Comparison of ENCODE assay signal across 16 cellular contexts in the genomic region with DNA sequence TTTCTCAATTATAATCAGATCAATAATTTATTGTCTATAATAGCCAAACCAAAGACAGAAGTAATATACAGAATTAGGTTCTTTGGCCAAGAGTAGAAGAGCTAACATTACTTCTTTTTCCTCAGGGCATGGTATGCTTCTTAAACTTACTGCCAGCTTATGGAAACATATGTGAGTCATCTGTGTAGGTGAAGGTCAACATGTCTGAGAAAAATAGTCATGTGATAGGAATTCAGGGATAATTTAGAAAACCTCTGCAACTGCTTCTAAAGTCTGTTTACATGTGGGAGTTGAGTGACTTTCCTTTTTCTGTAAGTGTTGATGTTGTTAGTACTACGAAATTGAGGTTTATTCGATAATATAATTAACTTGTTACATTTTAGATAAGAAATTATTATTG. TPM values are rescaled to one million over a fixed set of nuclear protein-coding genes. Genes with fewer than 3 reads are reported as not detected.
DNase-seq lines count a peak whose midpoint lies in the region; ATAC-seq and TF ChIP-seq lines count a peak whose summit lies in the region.
"Had no signal": no experiment of that assay in that cellular context is flagged by ENCODE, and none has a peak within 500 bp of the region (broad histone marks: within the 10 kb centered on the region; RNA-seq: fewer than 3 reads in every experiment).

No MANE protein-coding gene starts in this region.

- H3K4me1 Mint-ChIP-seq in activated CD4-positive, alpha-beta T cell treated with anti-CD3 and anti-CD28 coated beads, Interleukin-2, amount 10 ng/mL, durations not matched to agents 24 days and 14 days: peaks cover 10% of the 10 kb centered on the region
- peaks cover 0 to 7% (median 3%) of the 10 kb centered on the region in 7 donors for H3K4me1 Mint-ChIP-seq in naive thymus-derived CD4-positive, alpha-beta T cell

- TF ChIP-seq EP300 in SK-N-SH (IDR thresholded peaks at IDR 0.05; ENCODE audit: borderline replicate concordance in 1 of 2, low read depth in 1 of 2, low read length in 1 of 2): no peak

- no peaks in the 10 kb centered on the region for H3K9me3 ChIP-seq in SK-N-SH
- no peaks in the 10 kb centered on the region for H3K9me3 ChIP-seq in fibroblast of lung (ENCODE audit: control insufficient read depth, insufficient read depth, low read depth, low read length)
- H3K9me3 ChIP-seq in smooth muscle cell (replicated peaks; ENCODE audit: low read depth): no peaks in the 10 kb centered on the region
- H3K9me3 ChIP-seq in naive thymus-derived CD4-positive, alpha-beta T cell (ENCODE audit: control insufficient read depth in 2 of 3, low read length in 3 of 3): no peaks in the 10 kb centered on the region
- H3K9me3 ChIP-seq: BLaER1 treated with 17β-estradiol and CSF1 and Interleukin-3, amounts not matched to agents 10 nM and 100 nM; esophagus squamous epithelium; lower lobe of right lung had no signal

- intact Hi-C loops in activated CD4-positive, alpha-beta T cell treated with anti-CD3 and anti-CD28 coated beads, Interleukin-2, amount 10 ng/mL, durations not matched to agents 24 days and 14 days (cut with micrococcal nuclease): no loop called here
- intact Hi-C loops in naive thymus-derived CD4-positive, alpha-beta T cell (cut with micrococcal nuclease): no loop called here

- peaks cover 0 to 4% of the 10 kb centered on the region in 2 experiments; a peak in 3 of 4 replicates for H3K4me1 ChIP-seq in SK-N-SH (ENCODE audit: control insufficient read depth in 1 of 2, insufficient read depth in 2 of 2, low read depth in 1 of 2, low read length in 1 of 2)
- H3K4me1 ChIP-seq in fibroblast of lung (ENCODE audit: control insufficient read depth, extremely low read depth, insufficient read depth, low read length): peaks cover 8% of the 10 kb centered on the region
- H3K4me1 ChIP-seq in smooth muscle cell (ENCODE audit: low read depth): peaks cover 16% of the 10 kb centered on the region
- H3K4me1 ChIP-seq in naive thymus-derived CD4-positive, alpha-beta T cell (ENCODE audit: control insufficient read depth in 2 of 2, insufficient read depth in 2 of 2, low read length in 2 of 2): no peaks in the 10 kb centered on the region
- H3K4me1 ChIP-seq: lower lobe of right lung had no signal

- CTCF ChIA-PET in SK-N-SH (lab: Yijun Ruan, JAX): interaction anchor here (1.3 to 1.6 kb wide), 2 partner anchors 19 to 22 kb away, joined by 4 read pairs; partner anchors contain the start of gene MAP6D1
- CTCF ChIA-PET in naive thymus-derived CD4-positive, alpha-beta T cell (lab: Charles Lee): interaction anchor here (1.3 kb wide), 1 partner anchor 40 kb away, joined by 3 read pairs; the partner anchor contains the start of gene PARL

- H3K36me3 Mint-ChIP-seq in activated CD4-positive, alpha-beta T cell treated with anti-CD3 and anti-CD28 coated beads, Interleukin-2, amount 10 ng/mL, durations not matched to agents 24 days and 14 days (ENCODE audit: low read depth): peaks cover 51% of the 10 kb centered on the region
- peaks cover 4 to 40% (median 18%) of the 10 kb centered on the region in 5 donors for H3K36me3 Mint-ChIP-seq in naive thymus-derived CD4-positive, alpha-beta T cell

- H3K9ac ChIP-seq in SK-N-SH: no peak overlapping the region
- H3K9ac ChIP-seq in fibroblast of lung (ENCODE audit: insufficient read depth, low read length): no peak overlapping the region
- peak overlapping the region; percentile 67 for H3K9ac ChIP-seq in smooth muscle cell (ENCODE audit: low read depth)
- H3K9ac ChIP-seq: BLaER1 treated with 17β-estradiol and CSF1 and Interleukin-3, amounts not matched to agents 10 nM and 100 nM; KMS-11 had no signal

- H3K4me2 ChIP-seq in SK-N-SH (0 out of 2 replicates have a peak overlapping the region, but pooled peaks have one; percentile 8), fibroblast of lung (ENCODE audit: extremely low read depth, insufficient read depth, low read length) (no peak overlapping the region), smooth muscle cell (peak overlapping the region; percentile 73)
- H3K4me2 ChIP-seq: BLaER1 treated with 17β-estradiol and CSF1 and Interleukin-3, amounts not matched to agents 10 nM and 100 nM; KMS-11 had no signal

- H3K27me3 Mint-ChIP-seq in activated CD4-positive, alpha-beta T cell treated with anti-CD3 and anti-CD28 coated beads, Interleukin-2, amount 10 ng/mL, durations not matched to agents 24 days and 14 days: no peaks in the 10 kb centered on the region
- no peaks in the 10 kb centered on the region for H3K27me3 Mint-ChIP-seq in naive thymus-derived CD4-positive, alpha-beta T cell

- peak overlapping the region; percentile 75 for H3K27ac Mint-ChIP-seq in activated CD4-positive, alpha-beta T cell treated with anti-CD3 and anti-CD28 coated beads, Interleukin-2, amount 10 ng/mL, durations not matched to agents 24 days and 14 days
- no peak overlapping the region for H3K27ac Mint-ChIP-seq in naive thymus-derived CD4-positive, alpha-beta T cell

- no peak for TF ChIP-seq RAD21 in SK-N-SH (IDR thresholded peaks at IDR 0.05; ENCODE audit: low read length)

- WGBS in SK-N-SH (ENCODE audit: low lambda C conversion rate): 79% methylated on average over 2 of the region's 2 CpGs
- WGBS in smooth muscle cell (ENCODE audit: low lambda C conversion rate): 54% methylated on average over 2 of the region's 2 CpGs

- no peaks in the 10 kb centered on the region for H3K9me3 Mint-ChIP-seq in activated CD4-positive, alpha-beta T cell treated with anti-CD3 and anti-CD28 coated beads, Interleukin-2, amount 10 ng/mL, durations not matched to agents 24 days and 14 days
- no peaks in the 10 kb centered on the region for H3K9me3 Mint-ChIP-seq in naive thymus-derived CD4-positive, alpha-beta T cell

- no peaks in the 10 kb centered on the region for H4K20me1 ChIP-seq in SK-N-SH (ENCODE audit: insufficient read depth)
- H4K20me1 ChIP-seq in fibroblast of lung (ENCODE audit: control insufficient read depth, extremely low read depth, insufficient read depth, low read length): no peaks in the 10 kb centered on the region
- peaks cover 34% of the 10 kb centered on the region for H4K20me1 ChIP-seq in smooth muscle cell (ENCODE audit: low read depth)

- no peak for ATAC-seq in GM21619 (IDR thresholded peaks at IDR 0.05; ENCODE audit: unreplicated experiment)
- ATAC-seq in naive thymus-derived CD4-positive, alpha-beta T cell: no peak
- ATAC-seq: lower lobe of right lung had no signal

- H2AFZ ChIP-seq in SK-N-SH (ENCODE audit: low read depth) (no peak overlapping the region), fibroblast of lung (ENCODE audit: low read length) (no peak overlapping the region), smooth muscle cell (ENCODE audit: low read depth) (no peak overlapping the region)

- POLR2A ChIA-PET in SK-N-SH (lab: Yijun Ruan, JAX): no interaction called here
- POLR2A ChIA-PET in naive thymus-derived CD4-positive, alpha-beta T cell (lab: Charles Lee): no interaction called here

- no peaks in the 10 kb centered on the region for H3K27me3 ChIP-seq in SK-N-SH (ENCODE audit: insufficient read depth)
- H3K27me3 ChIP-seq in fibroblast of lung (ENCODE audit: control insufficient read depth, insufficient read depth, low read length): no peaks in the 10 kb centered on the region
- H3K27me3 ChIP-seq in smooth muscle cell (ENCODE audit: low read depth): no peaks in the 10 kb centered on the region
- H3K27me3 ChIP-seq in naive thymus-derived CD4-positive, alpha-beta T cell (ENCODE audit: control insufficient read depth in 2 of 2, insufficient read depth in 2 of 2, low read length in 2 of 2): no peaks in the 10 kb centered on the region
- H3K27me3 ChIP-seq: BLaER1 treated with 17β-estradiol and CSF1 and Interleukin-3, amounts not matched to agents 10 nM and 100 nM; esophagus squamous epithelium had no signal

- H3K4me3 Mint-ChIP-seq in activated CD4-positive, alpha-beta T cell treated with anti-CD3 and anti-CD28 coated beads, Interleukin-2, amount 10 ng/mL, durations not matched to agents 24 days and 14 days: no peak overlapping the region
- no peak overlapping the region for H3K4me3 Mint-ChIP-seq in naive thymus-derived CD4-positive, alpha-beta T cell

- H3K36me3 ChIP-seq in SK-N-SH (replicated peaks in 1 of 2; ENCODE audit: control insufficient read depth in 1 of 2, insufficient read depth in 2 of 2, low read length in 1 of 2) (peaks cover 64% of the 10 kb centered on the region in 2 experiments), fibroblast of lung (ENCODE audit: control insufficient read depth, insufficient read depth, low read length) (no peaks in the 10 kb centered on the region), smooth muscle cell (ENCODE audit: low read depth) (peaks cover 15% of the 10 kb centered on the region)
- peaks cover 7 to 78% (median 9%) of the 10 kb centered on the region in 3 experiments for H3K36me3 ChIP-seq in naive thymus-derived CD4-positive, alpha-beta T cell (ENCODE audit: control insufficient read depth in 2 of 3, insufficient read depth in 3 of 3, low read length in 3 of 3)

- no peak for DNase-seq in activated CD4-positive, alpha-beta T cell treated with anti-CD3 and anti-CD28 coated beads, Interleukin-2, amount 10 ng/mL, durations not matched to agents 24 days and 14 days
- no peak for DNase-seq in activated CD4-positive, alpha-beta T cell treated with anti-CD3 and anti-CD28 coated beads for 1 hour
- DNase-seq in SK-N-SH: no peak
- peak; percentile 85 to 87 for DNase-seq in fibroblast of lung (ENCODE audit: low read depth in 2 of 2)
- DNase-seq in smooth muscle cell (lab: John Stamatoyannopoulos, UW; ENCODE audit: unreplicated experiment): no peak
- no peak for DNase-seq in NCI-H69 (lab: John Stamatoyannopoulos, UW)
- DNase-seq in naive thymus-derived CD4-positive, alpha-beta T cell: no peak
- DNase-seq: activated naive CD4-positive, alpha-beta T cell; esophagus squamous epithelium; lower lobe of right lung; NCI-H748 treated with DMSO at 0.1 percent for 48 hours; small intestine; T-helper 9 cell had no signal

- no peak for TF ChIP-seq CTCF in SK-N-SH (IDR thresholded peaks at IDR 0.05)
- no peak for TF ChIP-seq CTCF in fibroblast of lung (conservative IDR thresholded peaks at IDR 0.05 in 1 of 2, IDR thresholded peaks at IDR 0.05 in 1 of 2; ENCODE audit: low read depth in 1 of 2, low read length in 2 of 2)
- no peak for TF ChIP-seq CTCF in smooth muscle cell (IDR thresholded peaks at IDR 0.05; ENCODE audit: borderline replicate concordance, insufficient read depth, poor library complexity, severe bottlenecking)

- H3K4me3 ChIP-seq in SK-N-SH (ENCODE audit: low read depth in 2 of 2, low read length in 1 of 2): no peak overlapping the region
- H3K4me3 ChIP-seq in fibroblast of lung (replicated peaks in 1 of 4; ENCODE audit: control extremely low read depth in 1 of 4, insufficient read depth in 1 of 4, low read depth in 3 of 4, low read length in 4 of 4): no peak overlapping the region
- peak overlapping the region; percentile 13 for H3K4me3 ChIP-seq in smooth muscle cell
- H3K4me3 ChIP-seq in naive thymus-derived CD4-positive, alpha-beta T cell (ENCODE audit: low read length): no peak overlapping the region
- H3K4me3 ChIP-seq: BLaER1 treated with 17β-estradiol and CSF1 and Interleukin-3, amounts not matched to agents 10 nM and 100 nM; esophagus squamous epithelium; lower lobe of right lung had no signal

- H3K9me2 ChIP-seq in SK-N-SH: 0 out of 2 replicates have a peak, but pooled peaks cover 3% of the 10 kb centered on the region

- H3K79me2 ChIP-seq in SK-N-SH (ENCODE audit: insufficient read depth) (peaks cover 12% of the 10 kb centered on the region; the same call in 1 of the 2 replicates), fibroblast of lung (ENCODE audit: control insufficient read depth, insufficient read depth, low read length) (no peaks in the 10 kb centered on the region), smooth muscle cell (ENCODE audit: low read depth) (no peaks in the 10 kb centered on the region)

- H3F3A ChIP-seq in SK-N-SH (replicated peaks; ENCODE audit: insufficient read depth): peaks cover 13% of the 10 kb centered on the region
- peaks cover 6% of the 10 kb centered on the region for H3F3A ChIP-seq in smooth muscle cell (ENCODE audit: low read depth)

- peak overlapping the region in 1 of 2 experiments; percentile 49; a peak in 2 of 4 replicates for H3K27ac ChIP-seq in SK-N-SH (ENCODE audit: low read depth in 2 of 2, low read length in 1 of 2)
- no peak overlapping the region for H3K27ac ChIP-seq in fibroblast of lung (ENCODE audit: insufficient read depth, low read length)
- H3K27ac ChIP-seq in smooth muscle cell (ENCODE audit: low read depth): peak overlapping the region; percentile 93
- no peak overlapping the region for H3K27ac ChIP-seq in naive thymus-derived CD4-positive, alpha-beta T cell (ENCODE audit: low read depth, low read length)
- H3K27ac ChIP-seq: BLaER1 treated with 17β-estradiol and CSF1 and Interleukin-3, amounts not matched to agents 10 nM and 100 nM; KMS-11; lower lobe of right lung had no signal

RNA-seq across cellular contexts. Expression of gene MAP6D1, which starts 19.2 kb away (rescaled TPM):
- total RNA-seq in activated CD4-positive, alpha-beta T cell treated with anti-CD3 and anti-CD28 coated beads, Interleukin-2, amount 10 ng/mL, durations not matched to agents 24 days and 14 days: 1.4 and 2.1 TPM in 2 replicates
- polyA plus RNA-seq in SK-N-SH (2012; rRNA removed) (2.6 and 3.4 TPM in 2 replicates), fibroblast of lung (2.1 and 3.8 TPM in 2 replicates), smooth muscle cell (3.8 and 5.4 TPM in 2 replicates)
- 2.0 and 3.3 TPM in 2 replicates for polyA plus RNA-seq in SK-N-SH (2012; cell fraction: cytosol; rRNA removed)
- polyA plus RNA-seq in SK-N-SH (2012; cell fraction: nucleus; rRNA removed): 3.0 and 4.1 TPM in 2 replicates
- total RNA-seq in fibroblast of lung (0.51 and 0.83 TPM in 2 replicates), smooth muscle cell (2.4 TPM in 1 of 2 replicates, not detected in the other)
- polyA plus RNA-seq in fibroblast of lung (2012): 1.8 and 3.8 TPM in 2 replicates
- polyA minus RNA-seq in fibroblast of lung (ENCODE audit: low replicate concordance): 0.19 TPM in 1 of 2 replicates, not detected in the other
- total RNA-seq in naive thymus-derived CD4-positive, alpha-beta T cell: 1 to 10 TPM in 3 of 5 experiments, under 1 TPM in 2; 0.81 to 2.9 (median 1.2) TPM
- polyA plus RNA-seq in naive thymus-derived CD4-positive, alpha-beta T cell: not detected

RNA-seq across cellular contexts. Expression of gene PARL, which starts 40.1 kb away (rescaled TPM):
- total RNA-seq in activated CD4-positive, alpha-beta T cell treated with anti-CD3 and anti-CD28 coated beads, Interleukin-2, amount 10 ng/mL, durations not matched to agents 24 days and 14 days: 89.5 and 91.4 TPM in 2 replicates
- polyA plus RNA-seq in SK-N-SH (2012; rRNA removed): 50.1 and 58.5 TPM in 2 replicates
- 67.0 and 79.0 TPM in 2 replicates for polyA plus RNA-seq in SK-N-SH (2012; cell fraction: cytosol; rRNA removed)
- 25.2 and 25.7 TPM in 2 replicates for polyA plus RNA-seq in SK-N-SH (2012; cell fraction: nucleus; rRNA removed)
- 21.1 and 30.2 TPM in 2 replicates for total RNA-seq in fibroblast of lung
- 55.9 and 59.7 TPM in 2 replicates for polyA plus RNA-seq in fibroblast of lung
- polyA plus RNA-seq in fibroblast of lung (2012): 47.8 and 62.5 TPM in 2 replicates
- 22.0 and 22.6 TPM in 2 replicates for polyA minus RNA-seq in fibroblast of lung (ENCODE audit: low replicate concordance)
- total RNA-seq in smooth muscle cell: 47.6 and 53.7 TPM in 2 replicates
- polyA plus RNA-seq in smooth muscle cell: 79.3 and 79.6 TPM in 2 replicates
- total RNA-seq in naive thymus-derived CD4-positive, alpha-beta T cell: 10 to 100 TPM; 41.6 to 50.4 (median 47.1) TPM
- polyA plus RNA-seq in naive thymus-derived CD4-positive, alpha-beta T cell: 100 to 1,000 TPM; 123 to 130 TPM

Comparison
In these comparisons a context has a peak if more than half of its experiments do, and no peak if none do; other contexts are left out.
1. DNase-seq: peak in fibroblast of lung (2 of 2); none in activated CD4-positive, alpha-beta T cell treated with anti-CD3 and anti-CD28 coated beads, Interleukin-2, amount 10 ng/mL, durations not matched to agents 24 days and 14 days (single experiment), activated CD4-positive, alpha-beta T cell treated with anti-CD3 and anti-CD28 coated beads for 1 hour (single experiment), SK-N-SH (single experiment), smooth muscle cell (single experiment), NCI-H69 (single experiment) and naive thymus-derived CD4-positive, alpha-beta T cell (0 of 9).